ENCODE assay signal across 14 cellular contexts in the genomic region with DNA sequence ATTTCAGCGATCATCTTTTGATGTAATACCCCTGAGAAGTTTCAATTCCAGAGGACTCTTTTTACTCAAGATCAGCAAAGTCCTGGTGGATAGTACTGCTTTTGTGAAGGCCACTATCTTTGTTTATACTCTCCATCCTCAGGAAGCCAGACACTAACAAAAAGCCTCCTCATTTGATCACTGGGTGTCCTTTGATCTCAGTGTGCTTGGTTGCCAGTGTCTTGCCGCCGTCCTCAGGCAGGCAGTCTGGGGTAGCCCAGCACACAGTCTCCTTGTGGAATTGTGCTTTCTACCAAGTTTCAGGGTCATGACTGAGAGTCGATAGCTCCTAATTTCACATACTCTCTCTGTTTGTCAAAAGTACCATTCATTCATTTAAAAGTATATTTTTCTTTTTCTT.
"Had no signal": no experiment of that assay in that cellular context is flagged by ENCODE, and none has a peak within 500 bp of the region (broad histone marks: within the 10 kb centered on the region; RNA-seq: fewer than 3 reads in every experiment).

No MANE protein-coding gene starts in this region.

- H3K4me3 ChIP-seq: dorsolateral prefrontal cortex, thoracic aorta had no signal

- H3K27me3 ChIP-seq: dorsolateral prefrontal cortex had no signal

- H3K9me3 ChIP-seq: thoracic aorta had no signal

- ATAC-seq: activated CD8-positive, alpha-beta T cell treated with anti-CD3 and anti-CD28 coated beads, Interleukin-2, amount 10 ng/mL, durations not matched to agents 7 days and 5 days; activated naive CD4-positive, alpha-beta T cell treated with anti-CD3 and anti-CD28 coated beads, Interleukin-2, amount 50 U/mL, for 72 hours; activated T-cell treated with anti-CD3 and anti-CD28 coated beads, Interleukin-2, amount 50 U/mL, for 72 hours; left ventricle myocardium superior; T-helper 17 cell had no signal

- H3K27ac ChIP-seq: dorsolateral prefrontal cortex, thoracic aorta had no signal

- DNase-seq: activated B cell treated with CpG ODN at 0.5 μM for 24 hours; activated CD4-positive, alpha-beta T cell treated with anti-CD3 and anti-CD28 coated beads for 48 hours; activated CD8-positive, alpha-beta memory T cell treated with anti-CD3 and anti-CD28 coated beads, Interleukin-2, amount 50 U/mL, for 4 hours; activated CD8-positive, alpha-beta T cell treated with anti-CD3 and anti-CD28 coated beads, Interleukin-2, amount 10 ng/mL, durations not matched to agents 7 days and 5 days; activated gamma-delta T cell; activated T-cell treated with anti-CD3 and anti-CD28 coated beads, Interleukin-2, amount 50 U/mL, for 72 hours; dorsolateral prefrontal cortex; left ventricle myocardium superior; occipital lobe; stimulated activated CD4-positive, alpha-beta T cell treated with anti-CD3 and anti-CD28 coated beads, Interleukin-12 subunit alpha, Interleukin-12 subunit beta, amount 100 ng/mL, for 4 hours; stimulated activated CD4-positive, alpha-beta T cell treated with anti-CD3 and anti-CD28 coated beads, Interleukin-2, amount 100 ng/mL, for 24 hours; T-helper 17 cell had no signal

- H3K36me3 ChIP-seq: thoracic aorta had no signal
